Comparison of ENCODE assay signal across 1 cellular context in the genomic region with DNA sequence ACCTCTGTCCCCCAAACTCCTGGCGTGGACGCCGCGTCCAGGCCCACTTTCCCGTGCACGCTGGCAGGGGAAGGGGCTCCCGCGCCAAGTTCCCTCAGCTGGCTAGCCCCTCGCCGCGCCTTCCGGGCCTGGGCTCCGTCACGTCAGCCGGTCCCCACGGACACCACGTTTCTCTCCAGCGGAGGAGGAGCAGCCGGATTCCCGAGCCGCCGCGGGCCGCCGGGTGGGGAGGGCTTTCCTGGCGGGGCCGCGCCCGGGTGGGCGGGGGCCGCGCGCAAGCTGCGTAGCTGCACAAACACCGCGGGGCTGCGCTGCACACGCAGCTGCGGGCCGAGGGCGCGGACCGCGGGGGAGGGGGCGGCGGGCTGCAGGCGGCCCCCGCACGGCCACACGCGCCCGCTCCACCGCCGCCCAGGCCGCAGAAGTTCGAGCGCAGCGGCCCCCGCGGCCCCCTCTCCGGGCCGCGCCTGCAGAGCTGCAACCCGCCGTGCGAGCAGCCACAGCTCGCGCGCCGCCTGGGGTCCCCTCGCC.
TF ChIP-seq lines count a peak whose summit lies in the region.

No MANE protein-coding gene starts in this region.

TF ChIP-seq in IMR-90, 13 proteins besides CTCF, POLR2A, EP300 and RAD21:
- peak; percentile 77; the same call in 1 of the 2 replicates for TF ChIP-seq MAZ (IDR thresholded peaks at IDR 0.05; ENCODE audit: borderline replicate concordance, low read depth, low read length)
- no peak for TF ChIP-seq RCOR1 (IDR thresholded peaks at IDR 0.05; ENCODE audit: insufficient replicate concordance, low read length)
- TF ChIP-seq CHD1 (IDR thresholded peaks at IDR 0.05; ENCODE audit: low read depth, low read length) = 0 out of 2 replicates have a peak, but pooled peaks have one; percentile 22
